ENCODE assay signal across 18 cellular contexts in genomic region chr2:120531365-120531764, GRCh38.
"Had no signal": no experiment of that assay in that cellular context is flagged by ENCODE, and none has a peak within 500 bp of the region (broad histone marks: within the 10 kb centered on the region; RNA-seq: fewer than 3 reads in every experiment).

No MANE protein-coding gene starts in this region.

- FAIRE-seq: colon, islet of Langerhans had no signal

- DNase-seq: activated B cell treated with CpG ODN at 0.5 μM for 24 hours; activated CD4-positive, alpha-beta T cell treated with anti-CD3 and anti-CD28 coated beads for 48 hours; activated CD8-positive, alpha-beta T cell treated with anti-CD3 and anti-CD28 coated beads for 36 hours; activated naive CD4-positive, alpha-beta T cell treated with Interleukin-2 at 50 U/mL for 16 hours; activated naive CD8-positive, alpha-beta T cell treated with anti-CD3 and anti-CD28 coated beads, Interleukin-2, amount 10 ng/mL, durations not matched to agents 7 days and 5 days; activated T-cell treated with anti-CD3 and anti-CD28 coated beads, Interleukin-2, amount 50 U/mL, for 1 hour; anterior cingulate cortex; caudate nucleus; left cardiac atrium; stimulated activated CD4-positive, alpha-beta T cell treated with anti-CD3 and anti-CD28 coated beads, Interleukin-12 subunit alpha, Interleukin-12 subunit beta, amount 100 ng/mL, for 4 hours; stimulated activated CD4-positive, alpha-beta T cell treated with anti-CD3 and anti-CD28 coated beads, Interleukin-1b, Interleukin-23, amount 100 ng/mL, for 48 hours had no signal

- H3K27ac ChIP-seq: dorsolateral prefrontal cortex, parathyroid adenoma had no signal

- H3K9ac ChIP-seq: parathyroid adenoma had no signal

- H3K4me3 ChIP-seq: dorsolateral prefrontal cortex, lung, tibial nerve had no signal

- H3K79me2 ChIP-seq: parathyroid adenoma had no signal

- H3K36me3 ChIP-seq: tibial nerve had no signal

- H3K9me3 ChIP-seq: tibial nerve had no signal

- H2AFZ ChIP-seq: parathyroid adenoma had no signal

- ATAC-seq: activated CD8-positive, alpha-beta T cell treated with anti-CD3 and anti-CD28 coated beads for 36 hours; natural killer cell treated with Interleukin-12 subunit alpha and Interleukin-12 subunit beta and Interleukin-15 and Interleukin-18, amount 100 ng/mL, for 72 hours had no signal

- H3K4me1 ChIP-seq: parathyroid adenoma had no signal
